1 cellular context compared by ENCODE assay signal in genomic region chr19:1839658-1840540, GRCh38.
TF ChIP-seq lines count a peak whose summit lies in the region.

No MANE protein-coding gene starts in this region.

TF ChIP-seq in liver, 16 proteins besides CTCF, POLR2A, EP300 and RAD21 (continued from another document):
- TF ChIP-seq ZBTB33 (IDR thresholded peaks at IDR 0.05) (no peak), HNF4G (IDR thresholded peaks at IDR 0.05) (peak; percentile 76), HNF4A (conservative IDR thresholded peaks at IDR 0.05) (peak; percentile 87 to 89), JUND (IDR thresholded peaks at IDR 0.05) (peak in 1 of 2 donors; percentile 26)
TF ChIP-seq in liver: peak in this region for 10.
